Comparison of ENCODE assay signal across 10 cellular contexts in the genomic region with DNA sequence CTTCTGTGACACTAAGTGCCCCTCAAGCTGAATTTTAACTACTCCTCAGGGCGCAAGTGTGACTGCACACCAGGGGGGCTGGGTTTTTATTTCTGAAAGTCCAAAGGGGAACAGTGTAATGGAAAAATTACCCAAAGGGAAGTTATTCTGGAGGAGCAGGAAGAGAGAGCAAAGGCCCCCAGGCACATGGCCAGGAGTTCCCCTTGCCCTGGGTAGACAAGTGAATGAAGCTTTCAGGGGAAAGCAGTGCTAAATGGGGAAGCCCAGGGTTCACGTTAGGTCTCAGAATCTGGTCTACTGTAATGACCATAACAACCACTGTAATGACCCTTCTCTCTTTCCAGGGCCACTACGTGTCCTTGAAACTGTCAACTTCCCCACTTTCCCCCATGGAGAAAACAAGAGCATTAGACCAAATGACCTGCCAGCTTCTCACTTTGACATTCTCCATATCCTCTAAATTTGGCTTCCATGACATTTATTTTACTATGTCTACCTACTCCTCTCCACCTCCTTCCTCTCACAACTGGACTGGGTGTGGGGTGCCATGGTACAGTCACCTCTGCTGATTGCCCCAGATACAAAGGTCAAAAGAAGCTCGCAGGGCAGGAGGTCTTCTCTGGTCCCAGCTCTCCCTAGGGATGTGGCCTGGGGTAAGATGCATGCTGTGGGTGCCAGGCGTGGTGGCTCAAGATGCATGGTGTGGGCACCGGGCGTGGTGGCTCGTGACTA. TPM values are rescaled to one million over a fixed set of nuclear protein-coding genes. Genes with fewer than 3 reads are reported as not detected.
A peak's percentile ranks its signal among the peaks of the same experiment; 100 is the strongest.
DNase-seq lines count a peak whose midpoint lies in the region; ATAC-seq and TF ChIP-seq lines count a peak whose summit lies in the region.
"Had no signal": no experiment of that assay in that cellular context is flagged by ENCODE, and none has a peak within 500 bp of the region (broad histone marks: within the 10 kb centered on the region; RNA-seq: fewer than 3 reads in every experiment).

No MANE protein-coding gene starts in this region.

- H3K4me3 Mint-ChIP-seq in immature natural killer cell (no peak overlapping the region), chondrocyte (ENCODE audit: unreplicated experiment) (no peak overlapping the region)

- H3K27ac Mint-ChIP-seq in immature natural killer cell: no peak overlapping the region
- no peak overlapping the region for H3K27ac Mint-ChIP-seq in chondrocyte (ENCODE audit: unreplicated experiment)

- TF ChIP-seq CTCF in chondrocyte (IDR thresholded peaks at IDR 0.05): no peak

- H3K4me1 Mint-ChIP-seq in immature natural killer cell (no peaks in the 10 kb centered on the region), chondrocyte (ENCODE audit: low read depth) (no peaks in the 10 kb centered on the region)

- intact Hi-C loops in sciatic nerve (cut with DNase I): no loop called here

- DNase-seq in dermis blood vessel endothelial cell (peak; percentile 21), sciatic nerve (ENCODE audit: low spot score) (no peak), immature natural killer cell (no peak), chondrocyte (ENCODE audit: low spot score) (no peak), NCI-H510A treated with DMSO at 0.1 percent for 48 hours (lab: John Stamatoyannopoulos, UW) (no peak)
- DNase-seq: activated CD4-positive, alpha-beta T cell treated with anti-CD3 and anti-CD28 coated beads, Interleukin-2, amount 50 U/mL, for 1 hour; esophagus squamous epithelium had no signal

- H3K27me3 Mint-ChIP-seq in immature natural killer cell (ENCODE audit: low read depth in 3 of 3) (peaks cover 1 to 5% (median 2%) of the 10 kb centered on the region in 3 donors), chondrocyte (ENCODE audit: low read depth) (peaks cover 18% of the 10 kb centered on the region)

- H3K9me3 Mint-ChIP-seq in immature natural killer cell (no peaks in the 10 kb centered on the region), chondrocyte (ENCODE audit: low read depth) (no peaks in the 10 kb centered on the region)

- no peaks in the 10 kb centered on the region for H3K36me3 Mint-ChIP-seq in immature natural killer cell
- H3K36me3 Mint-ChIP-seq in chondrocyte (ENCODE audit: low read depth): no peaks in the 10 kb centered on the region

- ATAC-seq in GM18861 (IDR thresholded peaks at IDR 0.05; ENCODE audit: unreplicated experiment): peak; percentile 53
- ATAC-seq in HG03103 (IDR thresholded peaks at IDR 0.05; ENCODE audit: low read depth, unreplicated experiment): peak; percentile 50
- ATAC-seq in sciatic nerve: peak; percentile 84
- no peak for ATAC-seq in GM21390 (IDR thresholded peaks at IDR 0.05; ENCODE audit: unreplicated experiment)

RNA-seq across cellular contexts. Expression of gene MMP2, which starts 34.1 kb away (rescaled TPM):
- total RNA-seq in dermis blood vessel endothelial cell: 16.7 and 20.5 TPM in 2 replicates
- 193 TPM for total RNA-seq in sciatic nerve
- not detected for polyA plus RNA-seq in immature natural killer cell
- total RNA-seq in chondrocyte: 216 to 276 TPM (median 227 TPM) in 3 replicates
